In genomic region chr1:59396387-59396786, GRCh38 we compare ENCODE assay signal across 1 cellular context.
TF ChIP-seq lines count a peak whose summit lies in the region.

No MANE protein-coding gene starts in this region.

TF ChIP-seq in K562, 482 proteins besides CTCF, POLR2A, EP300 and RAD21 (continued from another document):
- TF ChIP-seq ATF3 (IDR thresholded peaks at IDR 0.05) (no peak), ATF3 (CRISPR knock-in tag; conservative IDR thresholded peaks at IDR 0.05) (no peak), POU5F1 (IDR thresholded peaks at IDR 0.05; ENCODE audit: borderline replicate concordance, low read depth, low read length, partially characterized antibody) (no peak), STAT5B (CRISPR knock-in tag; IDR thresholded peaks at IDR 0.05) (no peak), FOXA3 (CRISPR knock-in tag; conservative IDR thresholded peaks at IDR 0.05 in 1 of 2, IDR thresholded peaks at IDR 0.05 in 1 of 2) (no peak), ZNF398 (CRISPR knock-in tag; IDR thresholded peaks at IDR 0.05) (no peak), EHMT2 (IDR thresholded peaks at IDR 0.05) (no peak), GABPB1 (CRISPR knock-in tag; IDR thresholded peaks at IDR 0.05) (no peak), STAT5A (IDR thresholded peaks at IDR 0.05; ENCODE audit: borderline replicate concordance, low read length) (peak; percentile 52), YBX1 (IDR thresholded peaks at IDR 0.05) (no peak), TCF15 (CRISPR knock-in tag; IDR thresholded peaks at IDR 0.05) (no peak), TCF7 (IDR thresholded peaks at IDR 0.05; ENCODE audit: borderline replicate concordance) (no peak), MGA (IDR thresholded peaks at IDR 0.05) (no peak), HDAC1 (IDR thresholded peaks at IDR 0.05) (no peak), SOX6 (IDR thresholded peaks at IDR 0.05) (peak; percentile 31; the same call in 1 of the 2 replicates), SMARCA4 (IDR thresholded peaks at IDR 0.05) (peak; percentile 57; the same call in 1 of the 2 replicates), HLTF (IDR thresholded peaks at IDR 0.05) (no peak), NR2C2 (CRISPR knock-in tag; IDR thresholded peaks at IDR 0.05) (no peak), NR2C2 (tag; IDR thresholded peaks at IDR 0.05) (no peak), ZBTB11 (CRISPR knock-in tag; IDR thresholded peaks at IDR 0.05) (no peak), IRF9 (tag; IDR thresholded peaks at IDR 0.05) (no peak), JUND (IDR thresholded peaks at IDR 0.05; ENCODE audit: borderline replicate concordance, low read depth, low read length) (no peak), JUND (tag; IDR thresholded peaks at IDR 0.05; ENCODE audit: borderline replicate concordance, low read depth, low read length) (peak; percentile 11; the same call in 1 of the 3 replicates)
